19 cellular contexts compared by ENCODE assay signal in genomic region chr11:112637046-112637445, GRCh38.
DNase-seq lines count a peak whose midpoint lies in the region; FAIRE-seq lines count a peak whose summit lies in the region.
"Had no signal": no experiment of that assay in that cellular context is flagged by ENCODE, and none has a peak within 500 bp of the region (broad histone marks: within the 10 kb centered on the region; RNA-seq: fewer than 3 reads in every experiment).

No MANE protein-coding gene starts in this region.

- peak; percentile 72 for FAIRE-seq in frontal cortex (lab: Jason Lieb, UNC)
- FAIRE-seq: D721Med, GM19239 had no signal

- DNase-seq in RPMI7951 (ENCODE audit: low read depth) (peak; percentile 41), frontal cortex (ENCODE audit: low spot score in 2 of 2) (peak in 1 of 2 donors; percentile 32), myocyte (ENCODE audit: low read depth) (peak; percentile 64), superior temporal gyrus (ENCODE audit: extremely low spot score) (peak; percentile 97), HuH-7.5 (ENCODE audit: low spot score) (no peak), NCI-H128 (lab: John Stamatoyannopoulos, UW; ENCODE audit: unreplicated experiment) (no peak), epidermal melanocyte (ENCODE audit: insufficient read length, low spot score) (no peak)
- DNase-seq: ACHN; CD8-positive, alpha-beta T cell; DMS79 treated with DMSO at 0.1 percent for 48 hours; GDM1; GOT3; NCI-H146; NCI-H2081 treated with DMSO at 0.1 percent for 48 hours; NCI-H345; NCI-H774; PC-9 had no signal

Comparison
In these comparisons a context has a peak if more than half of its experiments do, and no peak if none do; other contexts are left out.
1. DNase-seq: peak in RPMI7951 (single experiment), myocyte (single experiment) and superior temporal gyrus (single experiment); none in HuH-7.5 (single experiment), NCI-H128 (single experiment) and epidermal melanocyte (single experiment).